ENCODE assay signal across 12 cellular contexts in the genomic region with DNA sequence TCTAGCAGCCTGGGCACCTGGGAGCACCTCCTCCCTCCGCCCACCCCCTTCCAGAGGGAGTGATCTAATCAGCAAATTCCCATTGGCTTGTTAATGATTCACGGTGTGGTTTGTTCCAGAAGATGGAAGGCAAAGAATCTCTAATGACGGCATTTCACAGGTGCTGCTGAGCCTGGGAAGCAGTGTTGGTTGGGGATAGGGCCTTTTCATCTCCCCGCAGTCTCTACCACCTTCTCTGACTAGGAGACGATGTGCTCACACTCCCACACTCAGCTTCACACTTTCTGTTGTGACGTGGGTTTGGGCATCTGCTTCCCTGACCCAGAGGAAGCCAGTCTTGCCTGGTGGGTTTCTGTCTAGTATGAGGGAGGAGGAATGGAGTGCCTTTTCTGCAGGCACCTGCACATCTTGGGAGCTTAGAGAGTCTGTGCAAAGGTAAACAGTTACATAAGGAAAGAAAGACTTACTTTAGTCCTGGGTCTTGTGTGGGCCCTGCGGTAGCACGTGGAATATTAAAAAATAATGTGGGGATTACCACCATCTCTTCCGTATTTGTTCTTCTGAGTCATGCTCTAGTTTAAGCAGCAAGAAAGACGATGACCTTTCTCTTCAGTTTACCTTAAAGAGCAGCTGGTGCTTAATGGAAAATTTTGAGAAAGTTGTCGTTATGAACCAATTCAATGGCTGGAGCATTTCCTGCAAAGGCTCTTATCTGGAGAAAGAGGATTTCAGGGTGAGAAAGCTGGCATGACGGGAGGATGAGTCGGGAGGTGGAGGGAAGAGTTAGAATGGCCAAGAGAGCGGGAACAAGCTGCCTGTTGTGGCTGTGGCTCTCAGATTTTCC.
DNase-seq lines count a peak whose midpoint lies in the region; ATAC-seq and TF ChIP-seq lines count a peak whose summit lies in the region.
"Had no signal": no experiment of that assay in that cellular context is flagged by ENCODE, and none has a peak within 500 bp of the region (broad histone marks: within the 10 kb centered on the region; RNA-seq: fewer than 3 reads in every experiment).

No MANE protein-coding gene starts in this region.

- no peak for TF ChIP-seq CTCF in RWPE2 (IDR thresholded peaks at IDR 0.05; ENCODE audit: poor library complexity, severe bottlenecking)

- peaks cover 40% of the 10 kb centered on the region for H3K4me1 ChIP-seq in RWPE2 (ENCODE audit: insufficient read depth, poor library complexity, severe bottlenecking)

- H3K27ac Mint-ChIP-seq in stimulated activated naive B cell treated with anti-CD40 and anti-IgM and Interleukin-4, amounts not matched to agents 10 μg/mL and 1 μg/mL and 100 μg/mL, for 72 hours: peak overlapping the region; percentile 94
- peak overlapping the region in 1 of 2 donors; percentile 22 for H3K27ac Mint-ChIP-seq in activated naive CD4-positive, alpha-beta T cell treated with anti-CD3 and anti-CD28 coated beads, Interleukin-2, amount 50 U/mL, for 72 hours
- H3K27ac Mint-ChIP-seq in natural killer cell treated with Interleukin-12 subunit alpha and Interleukin-12 subunit beta and Interleukin-15 and Interleukin-18, amount 100 ng/mL, for 72 hours: no peak overlapping the region
- H3K27ac Mint-ChIP-seq: activated naive CD8-positive, alpha-beta T cell; T-helper 1 cell treated with Interleukin-12 subunit alpha and Interleukin-12 subunit beta and Interleukin-4 antibody, amounts not matched to agents 30 μg/mL and 1 μg/mL, for 36 hours had no signal

- H3K36me3 ChIP-seq in RWPE2 (ENCODE audit: low read depth): no peaks in the 10 kb centered on the region

- H3K27me3 Mint-ChIP-seq in stimulated activated naive B cell treated with anti-CD40 and anti-IgM and Interleukin-4, amounts not matched to agents 10 μg/mL and 1 μg/mL and 100 μg/mL, for 72 hours: no peaks in the 10 kb centered on the region
- H3K27me3 Mint-ChIP-seq in natural killer cell treated with Interleukin-12 subunit alpha and Interleukin-12 subunit beta and Interleukin-15 and Interleukin-18, amount 100 ng/mL, for 72 hours: peaks cover 3 to 13% of the 10 kb centered on the region in 2 donors

- no peak overlapping the region for H3K4me3 ChIP-seq in RWPE2 (ENCODE audit: severe bottlenecking)

- H3K36me3 Mint-ChIP-seq in stimulated activated naive B cell treated with anti-CD40 and anti-IgM and Interleukin-4, amounts not matched to agents 10 μg/mL and 1 μg/mL and 100 μg/mL, for 72 hours: no peaks in the 10 kb centered on the region
- no peaks in the 10 kb centered on the region for H3K36me3 Mint-ChIP-seq in activated naive CD4-positive, alpha-beta T cell treated with anti-CD3 and anti-CD28 coated beads, Interleukin-2, amount 50 U/mL, for 72 hours
- H3K36me3 Mint-ChIP-seq in natural killer cell treated with Interleukin-12 subunit alpha and Interleukin-12 subunit beta and Interleukin-15 and Interleukin-18, amount 100 ng/mL, for 72 hours: no peaks in the 10 kb centered on the region
- H3K36me3 Mint-ChIP-seq: activated naive CD8-positive, alpha-beta T cell had no signal

- ATAC-seq in activated CD4-positive, CD25-positive, alpha-beta regulatory T cell treated with anti-CD3 and anti-CD28 coated beads, Interleukin-2, amount 50 U/mL, for 24 hours: peak; percentile 35 to 49
- ATAC-seq in RWPE2 (ENCODE audit: low read depth): peak; percentile 48
- ATAC-seq in stimulated activated naive B cell treated with anti-CD40 and anti-IgM and Interleukin-4, amounts not matched to agents 10 μg/mL and 1 μg/mL and 100 μg/mL, for 72 hours (replicated peaks): peak; percentile 68 to 70
- ATAC-seq in activated naive CD4-positive, alpha-beta T cell treated with anti-CD3 and anti-CD28 coated beads, Interleukin-2, amount 50 U/mL, for 72 hours: no peak
- ATAC-seq in natural killer cell treated with Interleukin-12 subunit alpha and Interleukin-12 subunit beta and Interleukin-15 and Interleukin-18, amount 100 ng/mL, for 72 hours: no peak

- no peak for DNase-seq in activated CD4-positive, CD25-positive, alpha-beta regulatory T cell treated with anti-CD3 and anti-CD28 coated beads, Interleukin-2, amount 50 U/mL, for 72 hours
- no peak for DNase-seq in RWPE2 (ENCODE audit: low spot score)
- DNase-seq in glomerular visceral epithelial cell (ENCODE audit: extremely low spot score): peak; percentile 98
- DNase-seq in stimulated activated naive B cell treated with anti-CD40 and anti-IgM and Interleukin-4, amounts not matched to agents 10 μg/mL and 1 μg/mL and 100 μg/mL, for 72 hours: peak; percentile 16
- DNase-seq in activated naive CD4-positive, alpha-beta T cell treated with anti-CD3 and anti-CD28 coated beads, Interleukin-2, amount 50 U/mL, for 72 hours (ENCODE audit: low spot score in 2 of 2): no peak
- no peak for DNase-seq in natural killer cell treated with Interleukin-12 subunit alpha and Interleukin-12 subunit beta and Interleukin-15 and Interleukin-18, amount 100 ng/mL, for 72 hours (ENCODE audit: low spot score)
- no peak for DNase-seq in NCI-H1105 treated with DMSO at 0.1 percent for 48 hours (lab: John Stamatoyannopoulos, UW)
- DNase-seq: HCEC 1CT; stimulated activated CD4-positive, alpha-beta T cell treated with anti-CD3 and anti-CD28 coated beads, Interleukin-12 subunit alpha, Interleukin-12 subunit beta, amount 100 ng/mL, for 4 hours had no signal

- H3K4me3 Mint-ChIP-seq in stimulated activated naive B cell treated with anti-CD40 and anti-IgM and Interleukin-4, amounts not matched to agents 10 μg/mL and 1 μg/mL and 100 μg/mL, for 72 hours: peak overlapping the region; percentile 68
- H3K4me3 Mint-ChIP-seq in natural killer cell treated with Interleukin-12 subunit alpha and Interleukin-12 subunit beta and Interleukin-15 and Interleukin-18, amount 100 ng/mL, for 72 hours: no peak overlapping the region
- H3K4me3 Mint-ChIP-seq: activated naive CD8-positive, alpha-beta T cell; T-helper 1 cell treated with Interleukin-12 subunit alpha and Interleukin-12 subunit beta and Interleukin-4 antibody, amounts not matched to agents 30 μg/mL and 1 μg/mL, for 36 hours had no signal

- peaks cover 26 to 64% of the 10 kb centered on the region in 2 donors for H3K4me1 Mint-ChIP-seq in stimulated activated naive B cell treated with anti-CD40 and anti-IgM and Interleukin-4, amounts not matched to agents 10 μg/mL and 1 μg/mL and 100 μg/mL, for 72 hours
- no peaks in the 10 kb centered on the region for H3K4me1 Mint-ChIP-seq in natural killer cell treated with Interleukin-12 subunit alpha and Interleukin-12 subunit beta and Interleukin-15 and Interleukin-18, amount 100 ng/mL, for 72 hours (ENCODE audit: low read depth in 2 of 2)

- H3K27ac ChIP-seq in RWPE2 (ENCODE audit: poor library complexity, severe bottlenecking): peak overlapping the region; percentile 60

- no peaks in the 10 kb centered on the region for H3K9me3 ChIP-seq in RWPE2 (ENCODE audit: severe bottlenecking)

- no peaks in the 10 kb centered on the region for H3K27me3 ChIP-seq in RWPE2 (ENCODE audit: insufficient read depth, poor library complexity, severe bottlenecking)

- no peaks in the 10 kb centered on the region for H3K9me3 Mint-ChIP-seq in stimulated activated naive B cell treated with anti-CD40 and anti-IgM and Interleukin-4, amounts not matched to agents 10 μg/mL and 1 μg/mL and 100 μg/mL, for 72 hours
- no peaks in the 10 kb centered on the region for H3K9me3 Mint-ChIP-seq in activated naive CD4-positive, alpha-beta T cell treated with anti-CD3 and anti-CD28 coated beads, Interleukin-2, amount 50 U/mL, for 72 hours
- H3K9me3 Mint-ChIP-seq in natural killer cell treated with Interleukin-12 subunit alpha and Interleukin-12 subunit beta and Interleukin-15 and Interleukin-18, amount 100 ng/mL, for 72 hours: no peaks in the 10 kb centered on the region
- H3K9me3 Mint-ChIP-seq: T-helper 1 cell treated with Interleukin-12 subunit alpha and Interleukin-12 subunit beta and Interleukin-4 antibody, amounts not matched to agents 30 μg/mL and 1 μg/mL, for 36 hours had no signal

Comparison
In these comparisons a context has a peak if more than half of its experiments do, and no peak if none do; other contexts are left out.
1. ATAC-seq: peak in activated CD4-positive, CD25-positive, alpha-beta regulatory T cell treated with anti-CD3 and anti-CD28 coated beads, Interleukin-2, amount 50 U/mL, for 24 hours (2 of 2), RWPE2 (single experiment) and stimulated activated naive B cell treated with anti-CD40 and anti-IgM and Interleukin-4, amounts not matched to agents 10 μg/mL and 1 μg/mL and 100 μg/mL, for 72 hours (2 of 2); none in activated naive CD4-positive, alpha-beta T cell treated with anti-CD3 and anti-CD28 coated beads, Interleukin-2, amount 50 U/mL, for 72 hours (0 of 2) and natural killer cell treated with Interleukin-12 subunit alpha and Interleukin-12 subunit beta and Interleukin-15 and Interleukin-18, amount 100 ng/mL, for 72 hours (0 of 2).
2. DNase-seq: peak in glomerular visceral epithelial cell (single experiment) and stimulated activated naive B cell treated with anti-CD40 and anti-IgM and Interleukin-4, amounts not matched to agents 10 μg/mL and 1 μg/mL and 100 μg/mL, for 72 hours (single experiment); none in activated CD4-positive, CD25-positive, alpha-beta regulatory T cell treated with anti-CD3 and anti-CD28 coated beads, Interleukin-2, amount 50 U/mL, for 72 hours (single experiment), RWPE2 (single experiment), activated naive CD4-positive, alpha-beta T cell treated with anti-CD3 and anti-CD28 coated beads, Interleukin-2, amount 50 U/mL, for 72 hours (0 of 2), natural killer cell treated with Interleukin-12 subunit alpha and Interleukin-12 subunit beta and Interleukin-15 and Interleukin-18, amount 100 ng/mL, for 72 hours (single experiment) and NCI-H1105 treated with DMSO at 0.1 percent for 48 hours (single experiment).